Comparison of ENCODE assay signal across 20 cellular contexts in genomic region chr10:86149264-86149663, GRCh38.
"Had no signal": no experiment of that assay in that cellular context is flagged by ENCODE, and none has a peak within 500 bp of the region (broad histone marks: within the 10 kb centered on the region; RNA-seq: fewer than 3 reads in every experiment).

No MANE protein-coding gene starts in this region.

- H3K36me3 Mint-ChIP-seq: natural killer cell; stimulated activated naive B cell treated with anti-CD40 and anti-IgM and Interleukin-4, amounts not matched to agents 10 μg/mL and 1 μg/mL and 100 μg/mL, for 72 hours had no signal

- H3K27ac Mint-ChIP-seq: effector memory CD8-positive, alpha-beta T cell; natural killer cell; progenitor cell of endocrine pancreas; stimulated activated naive B cell treated with anti-CD40 and anti-IgM and Interleukin-4, amounts not matched to agents 10 μg/mL and 1 μg/mL and 100 μg/mL, for 72 hours; stimulated activated naive CD8-positive, alpha-beta T cell treated with anti-CD3 and anti-CD28 coated beads, Interleukin-15, Interleukin-2, amounts not matched to agents 100 ng/mL and 50 ng/mL, for 24 hours had no signal

- H3K4me1 Mint-ChIP-seq: natural killer cell; stimulated activated naive B cell treated with anti-CD40 and anti-IgM and Interleukin-4, amounts not matched to agents 10 μg/mL and 1 μg/mL and 100 μg/mL, for 72 hours had no signal

- H3K4me3 Mint-ChIP-seq: effector memory CD8-positive, alpha-beta T cell; natural killer cell; stimulated activated naive B cell treated with anti-CD40 and anti-IgM and Interleukin-4, amounts not matched to agents 10 μg/mL and 1 μg/mL and 100 μg/mL, for 72 hours; stimulated activated naive CD8-positive, alpha-beta T cell treated with anti-CD3 and anti-CD28 coated beads, Interleukin-15, Interleukin-2, amounts not matched to agents 100 ng/mL and 50 ng/mL, for 24 hours had no signal

- H3K27me3 Mint-ChIP-seq: stimulated activated naive CD8-positive, alpha-beta T cell treated with anti-CD3 and anti-CD28 coated beads, Interleukin-15, Interleukin-2, amounts not matched to agents 100 ng/mL and 50 ng/mL, for 24 hours had no signal

- H3K4me3 ChIP-seq: coronary artery, lower lobe of right lung, right lobe of liver, thoracic aorta, tibial nerve, upper lobe of left lung, uterus had no signal

- H3K4me1 ChIP-seq: lower lobe of right lung, parathyroid adenoma, right lobe of liver, tibial nerve, upper lobe of left lung, uterus had no signal

- H3K9me3 Mint-ChIP-seq: effector memory CD8-positive, alpha-beta T cell; natural killer cell; stimulated activated naive B cell treated with anti-CD40 and anti-IgM and Interleukin-4, amounts not matched to agents 10 μg/mL and 1 μg/mL and 100 μg/mL, for 72 hours; stimulated activated naive CD8-positive, alpha-beta T cell treated with anti-CD3 and anti-CD28 coated beads, Interleukin-15, Interleukin-2, amounts not matched to agents 100 ng/mL and 50 ng/mL, for 24 hours had no signal

- H3K27me3 ChIP-seq: right lobe of liver, tibial nerve, upper lobe of left lung, uterus had no signal

- ATAC-seq: effector memory CD8-positive, alpha-beta T cell; left ventricle myocardium superior; lower lobe of right lung; natural killer cell; right lobe of liver; stimulated activated naive B cell treated with anti-CD40 and anti-IgM and Interleukin-4, amounts not matched to agents 10 μg/mL and 1 μg/mL and 100 μg/mL, for 72 hours had no signal

- H3K36me3 ChIP-seq: lower lobe of right lung, right lobe of liver, thoracic aorta, tibial nerve, upper lobe of left lung, uterus had no signal

- H3K9me3 ChIP-seq: lower lobe of right lung, right lobe of liver, thoracic aorta, tibial nerve, upper lobe of left lung, uterus had no signal

- DNase-seq: dermis blood vessel endothelial cell; effector memory CD8-positive, alpha-beta T cell; erythroblast; hypothalamus; left ventricle myocardium superior; lower lobe of right lung; natural killer cell; right lobe of liver; small intestine; stimulated activated CD4-positive, alpha-beta T cell treated with anti-CD3 and anti-CD28 coated beads, Interleukin-15, amount 100 ng/mL, for 24 hours; stimulated activated CD4-positive, alpha-beta T cell treated with anti-CD3 and anti-CD28 coated beads, Interleukin-2, amount 100 ng/mL, for 48 hours; stimulated activated naive B cell treated with anti-CD40 and anti-IgM and Interleukin-4, amounts not matched to agents 10 μg/mL and 1 μg/mL and 100 μg/mL, for 72 hours; upper lobe of left lung; uterus had no signal

- H3K27ac ChIP-seq: coronary artery, lower lobe of right lung, parathyroid adenoma, right lobe of liver, thoracic aorta, tibial nerve, upper lobe of left lung, uterus had no signal
